1 cellular context compared by ENCODE assay signal in the genomic region with DNA sequence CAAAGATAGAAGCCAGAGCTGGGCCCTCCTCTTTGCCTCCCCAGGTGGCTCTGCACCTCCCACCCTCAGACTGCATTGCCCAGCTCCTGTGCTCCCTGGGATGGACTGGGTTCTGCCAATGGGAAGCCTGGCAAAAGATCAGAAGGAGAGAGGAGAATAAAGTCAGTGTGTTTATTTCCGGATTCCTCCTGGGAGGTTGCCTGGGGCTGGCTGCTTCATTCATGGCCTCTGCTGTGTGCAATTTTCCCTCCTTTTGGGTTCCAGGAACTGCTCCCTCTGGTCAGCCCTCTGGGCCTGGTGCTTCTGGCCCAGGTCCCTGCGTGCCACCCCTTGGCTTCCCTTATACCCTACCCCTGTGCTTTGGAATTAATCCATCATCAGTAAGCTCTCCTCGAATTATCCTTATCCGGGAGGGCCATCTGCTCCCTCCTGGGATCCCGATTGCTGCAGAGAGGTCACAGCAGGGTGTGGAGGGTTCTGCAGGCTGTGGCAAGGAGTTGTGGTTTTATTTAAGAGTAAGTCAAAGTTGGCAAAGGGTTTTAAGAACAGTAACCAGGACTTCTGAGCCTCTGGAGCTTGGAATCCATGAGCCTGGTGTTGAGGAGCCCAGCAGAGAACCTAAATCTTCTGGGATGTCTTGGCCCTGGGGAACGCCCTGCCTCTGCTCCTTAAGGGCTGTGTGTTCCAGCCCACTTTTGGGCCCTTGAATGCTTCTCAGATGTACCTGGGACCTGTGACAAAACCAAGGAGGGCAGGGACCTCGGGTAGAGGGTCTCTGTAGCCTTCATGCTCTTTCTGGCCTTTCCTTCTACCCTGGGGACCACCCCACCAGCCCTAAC.
TF ChIP-seq lines count a peak whose summit lies in the region.

No MANE protein-coding gene starts in this region.

TF ChIP-seq in SK-N-SH, 30 proteins besides CTCF, POLR2A, EP300 and RAD21 (continued from another document):
- TF ChIP-seq, protein P1, sequence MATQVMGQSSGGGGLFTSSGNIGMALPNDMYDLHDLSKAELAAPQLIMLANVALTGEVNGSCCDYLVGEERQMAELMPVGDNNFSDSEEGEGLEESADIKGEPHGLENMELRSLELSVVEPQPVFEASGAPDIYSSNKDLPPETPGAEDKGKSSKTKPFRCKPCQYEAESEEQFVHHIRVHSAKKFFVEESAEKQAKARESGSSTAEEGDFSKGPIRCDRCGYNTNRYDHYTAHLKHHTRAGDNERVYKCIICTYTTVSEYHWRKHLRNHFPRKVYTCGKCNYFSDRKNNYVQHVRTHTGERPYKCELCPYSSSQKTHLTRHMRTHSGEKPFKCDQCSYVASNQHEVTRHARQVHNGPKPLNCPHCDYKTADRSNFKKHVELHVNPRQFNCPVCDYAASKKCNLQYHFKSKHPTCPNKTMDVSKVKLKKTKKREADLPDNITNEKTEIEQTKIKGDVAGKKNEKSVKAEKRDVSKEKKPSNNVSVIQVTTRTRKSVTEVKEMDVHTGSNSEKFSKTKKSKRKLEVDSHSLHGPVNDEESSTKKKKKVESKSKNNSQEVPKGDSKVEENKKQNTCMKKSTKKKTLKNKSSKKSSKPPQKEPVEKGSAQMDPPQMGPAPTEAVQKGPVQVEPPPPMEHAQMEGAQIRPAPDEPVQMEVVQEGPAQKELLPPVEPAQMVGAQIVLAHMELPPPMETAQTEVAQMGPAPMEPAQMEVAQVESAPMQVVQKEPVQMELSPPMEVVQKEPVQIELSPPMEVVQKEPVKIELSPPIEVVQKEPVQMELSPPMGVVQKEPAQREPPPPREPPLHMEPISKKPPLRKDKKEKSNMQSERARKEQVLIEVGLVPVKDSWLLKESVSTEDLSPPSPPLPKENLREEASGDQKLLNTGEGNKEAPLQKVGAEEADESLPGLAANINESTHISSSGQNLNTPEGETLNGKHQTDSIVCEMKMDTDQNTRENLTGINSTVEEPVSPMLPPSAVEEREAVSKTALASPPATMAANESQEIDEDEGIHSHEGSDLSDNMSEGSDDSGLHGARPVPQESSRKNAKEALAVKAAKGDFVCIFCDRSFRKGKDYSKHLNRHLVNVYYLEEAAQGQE (IDR thresholded peaks at IDR 0.05; ENCODE audit: low read depth, low read length): no peak
- TF ChIP-seq RXRA (IDR thresholded peaks at IDR 0.05; ENCODE audit: borderline replicate concordance, low read depth) (peak; percentile 71; the same call in 1 of the 2 replicates), EZH2phosphoT487 (IDR thresholded peaks at IDR 0.05; ENCODE audit: borderline replicate concordance, low read depth) (no peak), TCF12 (IDR thresholded peaks at IDR 0.05) (peak; percentile 57), SMC3 (IDR thresholded peaks at IDR 0.05; ENCODE audit: low read depth, low read length) (no peak), MEF2A (IDR thresholded peaks at IDR 0.05; ENCODE audit: borderline replicate concordance, low read depth) (no peak), GABPA (IDR thresholded peaks at IDR 0.05; ENCODE audit: low read depth) (no peak), POLR2AphosphoS5 (IDR thresholded peaks at IDR 0.05; ENCODE audit: low read depth, low read length) (no peak), MXI1 (IDR thresholded peaks at IDR 0.05; ENCODE audit: low read depth, low read length) (no peak), ELF1 (IDR thresholded peaks at IDR 0.05) (peak; percentile 48; the same call in 1 of the 2 replicates)
- TF ChIP-seq, protein P2, sequence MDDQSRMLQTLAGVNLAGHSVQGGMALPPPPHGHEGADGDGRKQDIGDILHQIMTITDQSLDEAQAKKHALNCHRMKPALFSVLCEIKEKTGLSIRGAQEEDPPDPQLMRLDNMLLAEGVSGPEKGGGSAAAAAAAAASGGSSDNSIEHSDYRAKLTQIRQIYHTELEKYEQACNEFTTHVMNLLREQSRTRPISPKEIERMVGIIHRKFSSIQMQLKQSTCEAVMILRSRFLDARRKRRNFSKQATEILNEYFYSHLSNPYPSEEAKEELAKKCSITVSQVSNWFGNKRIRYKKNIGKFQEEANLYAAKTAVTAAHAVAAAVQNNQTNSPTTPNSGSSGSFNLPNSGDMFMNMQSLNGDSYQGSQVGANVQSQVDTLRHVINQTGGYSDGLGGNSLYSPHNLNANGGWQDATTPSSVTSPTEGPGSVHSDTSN (IDR thresholded peaks at IDR 0.05): 0 out of 2 replicates have a peak, but pooled peaks have one; percentile 9
TF ChIP-seq in SK-N-SH: peak in this region for 6.
